In the genomic region with DNA sequence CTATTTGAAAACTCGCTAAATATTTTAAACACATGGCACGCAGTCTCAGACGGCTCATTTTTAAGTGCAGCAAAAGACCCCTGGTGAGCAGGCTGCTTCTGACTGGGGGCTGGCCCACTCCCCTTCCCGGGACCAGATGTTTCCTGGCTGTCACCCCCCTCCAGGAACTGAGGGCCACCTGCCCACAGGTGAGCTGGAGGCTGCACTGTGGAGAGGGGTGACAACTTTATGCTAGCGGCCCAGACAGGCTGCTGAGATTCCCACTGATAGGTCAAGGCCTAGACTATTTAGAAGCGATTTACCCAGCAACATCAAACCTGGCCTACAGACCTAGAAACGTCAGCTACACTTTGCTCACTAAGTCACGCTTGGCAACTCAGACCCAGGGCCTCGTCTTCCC, we compare ENCODE assay signal across 21 cellular contexts.
DNase-seq lines count a peak whose midpoint lies in the region; ATAC-seq lines count a peak whose summit lies in the region.
"Had no signal": no experiment of that assay in that cellular context is flagged by ENCODE, and none has a peak within 500 bp of the region (broad histone marks: within the 10 kb centered on the region; RNA-seq: fewer than 3 reads in every experiment).

No MANE protein-coding gene starts in this region.

- DNase-seq in activated effector memory CD4-positive, alpha-beta T cell treated with anti-CD3 and anti-CD28 coated beads, Interleukin-2, amount 50 U/mL, for 16 hours = peak; percentile 61
- DNase-seq in activated effector memory CD4-positive, alpha-beta T cell treated with Interleukin-2 at 50 U/mL for 16 hours = no peak
- no peak for DNase-seq in SK-N-MC (ENCODE audit: low read depth, low spot score)
- DNase-seq in activated naive CD8-positive, alpha-beta T cell treated with anti-CD3 and anti-CD28 coated beads, Interleukin-2, amount 10 ng/mL, durations not matched to agents 7 days and 5 days = no peak
- DNase-seq in retina = peak; percentile 1
- no peak for DNase-seq in NCI-H2081 (lab: John Stamatoyannopoulos, UW)
- DNase-seq in globus pallidus (ENCODE audit: low spot score) = no peak
- DNase-seq: activated gamma-delta T cell treated with Interleukin-2 at 50 U/mL for 16 hours, DMS153, erythroblast, foreskin keratinocyte, hippocampal formation, NCI-H1105, NCI-H2081 treated with DMSO at 0.1 percent for 48 hours, NCI-H446, PC-9, psoas muscle, SHP77 treated with DMSO at 0.1 percent for 48 hours, testis had no signal

- no peak overlapping the region for H3K4me3 ChIP-seq in SK-N-MC
- H3K4me3 ChIP-seq: PC-9, psoas muscle, testis had no signal

- H3K36me3 Mint-ChIP-seq in activated naive CD8-positive, alpha-beta T cell treated with anti-CD3 and anti-CD28 coated beads, Interleukin-2, amount 10 ng/mL, durations not matched to agents 7 days and 5 days = peaks cover 26% of the 10 kb centered on the region

- no peaks in the 10 kb centered on the region for H3K27me3 Mint-ChIP-seq in activated naive CD8-positive, alpha-beta T cell treated with anti-CD3 and anti-CD28 coated beads, Interleukin-2, amount 10 ng/mL, durations not matched to agents 7 days and 5 days

- ATAC-seq in activated naive CD8-positive, alpha-beta T cell treated with anti-CD3 and anti-CD28 coated beads, Interleukin-2, amount 10 ng/mL, durations not matched to agents 7 days and 5 days (ENCODE audit: low read depth) = peak; percentile 9
- no peak for ATAC-seq in GM18907 (IDR thresholded peaks at IDR 0.05; ENCODE audit: unreplicated experiment)
- ATAC-seq: foreskin keratinocyte, psoas muscle had no signal

- H3K9ac ChIP-seq in SK-N-MC (ENCODE audit: insufficient read length) = no peak overlapping the region

- H3K9me3 ChIP-seq in SK-N-MC (ENCODE audit: low read depth, low read length) = no peaks in the 10 kb centered on the region
- H3K9me3 ChIP-seq: psoas muscle, testis had no signal

- H3K27ac Mint-ChIP-seq in activated naive CD8-positive, alpha-beta T cell treated with anti-CD3 and anti-CD28 coated beads, Interleukin-2, amount 10 ng/mL, durations not matched to agents 7 days and 5 days = peak overlapping the region; percentile 88

- H3K4me3 Mint-ChIP-seq in activated naive CD8-positive, alpha-beta T cell treated with anti-CD3 and anti-CD28 coated beads, Interleukin-2, amount 10 ng/mL, durations not matched to agents 7 days and 5 days = peak overlapping the region; percentile 72

- POLR2A ChIA-PET in activated naive CD8-positive, alpha-beta T cell treated with anti-CD3 and anti-CD28 coated beads, Interleukin-2, amount 10 ng/mL, durations not matched to agents 7 days and 5 days (lab: Charles Lee) = interaction anchor here (0.6 to 1.3 kb wide), 5 partner anchors 9 to 1040 kb away, joined by 3 to 6 read pairs (median 3); no protein-coding TSS in a partner anchor

- H3K27ac ChIP-seq in SK-N-MC = peak overlapping the region; percentile 52
- H3K27ac ChIP-seq: C4-2B, foreskin keratinocyte, PC-9, psoas muscle, testis had no signal

- peaks cover 100% of the 10 kb centered on the region for H3K36me3 ChIP-seq in SK-N-MC (ENCODE audit: insufficient read depth, low read length)

- H3K4me1 Mint-ChIP-seq in activated naive CD8-positive, alpha-beta T cell treated with anti-CD3 and anti-CD28 coated beads, Interleukin-2, amount 10 ng/mL, durations not matched to agents 7 days and 5 days = peaks cover 78% of the 10 kb centered on the region

- H3K9me3 Mint-ChIP-seq in activated naive CD8-positive, alpha-beta T cell treated with anti-CD3 and anti-CD28 coated beads, Interleukin-2, amount 10 ng/mL, durations not matched to agents 7 days and 5 days = no peaks in the 10 kb centered on the region

Comparison
In these comparisons a context has a peak if more than half of its experiments do, and no peak if none do; other contexts are left out.
1. DNase-seq: peak in activated effector memory CD4-positive, alpha-beta T cell treated with anti-CD3 and anti-CD28 coated beads, Interleukin-2, amount 50 U/mL, for 16 hours (single experiment) and retina (single experiment); none in activated effector memory CD4-positive, alpha-beta T cell treated with Interleukin-2 at 50 U/mL for 16 hours (single experiment), SK-N-MC (single experiment), activated naive CD8-positive, alpha-beta T cell treated with anti-CD3 and anti-CD28 coated beads, Interleukin-2, amount 10 ng/mL, durations not matched to agents 7 days and 5 days (single experiment), NCI-H2081 (0 of 2) and globus pallidus (single experiment).